Comparison of ENCODE assay signal across 19 cellular contexts in the genomic region with DNA sequence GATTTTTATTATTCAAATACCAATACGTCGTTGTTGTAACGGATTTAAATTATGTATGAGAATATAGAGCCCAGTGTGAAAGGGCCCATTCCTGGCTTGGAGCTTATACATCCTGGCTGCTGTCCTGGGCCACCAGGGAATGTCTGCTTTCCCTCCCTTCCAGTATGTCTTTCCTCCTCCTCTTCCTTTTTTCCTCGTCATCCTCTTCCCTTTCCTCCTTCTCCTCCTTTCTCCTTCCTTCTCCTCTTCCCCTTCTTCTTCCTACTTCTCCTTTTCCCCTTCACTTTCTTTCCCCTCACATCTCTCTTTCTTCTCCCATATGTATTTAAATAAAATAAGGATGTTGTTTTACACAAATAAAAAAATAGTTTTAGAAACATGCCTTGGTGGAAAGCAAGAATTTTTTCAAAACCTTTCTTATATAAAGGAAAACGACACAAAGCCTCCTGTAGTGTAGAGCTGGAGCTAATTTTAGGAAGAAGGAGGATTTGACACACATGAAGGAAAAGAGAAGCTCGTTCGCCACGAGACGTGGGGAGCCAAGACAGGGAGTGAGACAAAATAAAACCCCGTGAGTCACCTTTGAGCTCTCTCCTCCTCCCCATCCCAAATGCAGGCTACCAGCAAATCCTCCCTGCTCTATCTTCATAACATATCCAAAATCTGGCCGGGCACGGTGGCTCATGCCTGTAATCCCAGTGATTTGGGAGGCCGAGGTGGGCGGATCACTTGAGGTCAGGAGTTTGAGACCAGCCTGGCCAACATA.
"Had no signal": no experiment of that assay in that cellular context is flagged by ENCODE, and none has a peak within 500 bp of the region (broad histone marks: within the 10 kb centered on the region; RNA-seq: fewer than 3 reads in every experiment).

No MANE protein-coding gene starts in this region.

- H3K9me3 ChIP-seq: colonic mucosa, gastrocnemius medialis, prostate gland, right lobe of liver, stomach, thoracic aorta, transverse colon had no signal

- H3K27ac ChIP-seq: colonic mucosa, gastrocnemius medialis, parathyroid adenoma, prostate gland, right lobe of liver, stomach, transverse colon had no signal

- H3K27ac Mint-ChIP-seq: endodermal cell, nephron had no signal

- H2AFZ ChIP-seq: parathyroid adenoma had no signal

- H3K79me2 ChIP-seq: parathyroid adenoma had no signal

- H3K36me3 ChIP-seq: colonic mucosa, gastrocnemius medialis, prostate gland, right lobe of liver, stomach, thoracic aorta, transverse colon had no signal

- H3K4me3 ChIP-seq: colonic mucosa, gastrocnemius medialis, prostate gland, right lobe of liver, stomach, thoracic aorta, transverse colon had no signal

- H3K9me3 Mint-ChIP-seq: endodermal cell, nephron had no signal

- H3K27me3 ChIP-seq: colonic mucosa, gastrocnemius medialis, right lobe of liver, stomach, transverse colon had no signal

- H3K4me1 ChIP-seq: colonic mucosa, prostate gland had no signal

- H3K36me3 Mint-ChIP-seq: naive B cell had no signal

- H3K9ac ChIP-seq: parathyroid adenoma had no signal

- DNase-seq: colonic mucosa; effector CD4-positive, alpha-beta T cell; endodermal cell; gastrocnemius medialis; islet precursor cell; midbrain; naive B cell; occipital lobe; right lobe of liver; stimulated activated CD4-positive, alpha-beta T cell treated with anti-CD3 and anti-CD28 coated beads, Interleukin-2, amount 100 ng/mL, for 24 hours; stimulated activated CD4-positive, alpha-beta T cell treated with anti-CD3 and anti-CD28 coated beads, Interleukin-4, amount 100 ng/mL, for 4 hours; stimulated activated naive CD4-positive, alpha-beta T cell; stomach; substantia nigra; transverse colon had no signal

- H3K4me3 Mint-ChIP-seq: endodermal cell, naive B cell, nephron had no signal
